In the genomic region with DNA sequence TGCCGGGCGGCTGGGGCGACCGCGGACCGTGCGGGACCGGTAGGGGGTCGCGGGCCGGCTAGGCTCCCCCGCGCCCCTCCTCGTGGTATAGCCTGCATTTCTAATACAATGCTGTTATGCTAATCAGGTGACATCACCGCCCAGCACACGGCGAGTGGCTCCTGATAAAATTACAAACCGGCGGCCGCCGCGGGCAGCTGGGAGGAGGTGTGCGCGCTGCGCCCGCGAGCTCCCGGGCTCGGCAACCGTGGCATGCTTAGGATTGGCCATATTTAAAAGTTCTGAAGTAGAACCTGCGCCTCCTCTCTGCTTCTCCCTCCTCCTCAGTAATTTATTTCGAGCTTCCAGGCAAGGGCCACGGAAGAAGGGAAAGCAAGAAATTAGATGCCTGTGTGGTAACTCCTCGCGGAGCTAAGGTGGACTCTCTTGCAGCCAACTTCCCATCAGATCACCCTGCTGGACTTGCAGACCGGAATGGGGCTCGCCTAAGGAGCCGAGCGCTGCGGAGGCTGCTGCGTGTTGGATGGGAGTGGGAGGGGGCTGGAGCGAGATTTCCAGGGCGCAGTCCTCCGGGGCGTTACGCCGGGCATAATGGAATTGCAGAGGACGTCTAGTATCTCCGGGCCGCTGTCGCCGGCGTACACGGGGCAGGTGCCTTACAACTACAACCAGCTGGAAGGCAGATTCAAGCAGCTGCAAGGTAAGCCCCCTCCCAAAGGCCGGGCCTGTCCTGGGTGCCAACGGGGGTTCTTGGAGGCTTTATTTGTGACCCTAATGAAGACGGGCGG, we compare ENCODE assay signal across 1 cellular context.
TF ChIP-seq lines count a peak whose summit lies in the region.

No MANE protein-coding gene starts in this region.

TF ChIP-seq in K562, 482 proteins besides CTCF, POLR2A, EP300 and RAD21 (continued from another document and continues in another):
- TF ChIP-seq RBFOX2 (IDR thresholded peaks at IDR 0.05; ENCODE audit: low read depth, low read length) (peak; percentile 94), NEUROD1 (IDR thresholded peaks at IDR 0.05; ENCODE audit: borderline replicate concordance, low read depth, low read length, partially characterized antibody) (no peak), FOSL1 (tag; conservative IDR thresholded peaks at IDR 0.05) (peak; percentile 50; the same call in 1 of the 2 replicates), ZBTB7A (IDR thresholded peaks at IDR 0.05; ENCODE audit: borderline replicate concordance, control insufficient read depth, low read depth, low read length) (peak; percentile 87; the same call in 1 of the 2 replicates), ZNF232 (CRISPR knock-in tag; IDR thresholded peaks at IDR 0.05) (no peak), MYBL2 (IDR thresholded peaks at IDR 0.05; ENCODE audit: low read depth) (no peak), MYBL2 (CRISPR knock-in tag; IDR thresholded peaks at IDR 0.05; ENCODE audit: borderline replicate concordance) (no peak), JUNB (CRISPR knock-in tag; conservative IDR thresholded peaks at IDR 0.05) (no peak), U2AF2 (optimal IDR thresholded peaks at IDR 0.05; ENCODE audit: low read depth, low read length) (no peak), ATF1 (CRISPR knock-in tag; IDR thresholded peaks at IDR 0.05) (no peak), ATF1 (tag; IDR thresholded peaks at IDR 0.05) (peak; percentile 78), ARNT (IDR thresholded peaks at IDR 0.05) (no peak), GTF2A2 (tag; IDR thresholded peaks at IDR 0.05) (no peak), SAP30 (IDR thresholded peaks at IDR 0.05; ENCODE audit: borderline replicate concordance, insufficient read depth, low read depth, low read length, poor library complexity, severe bottlenecking) (peak; percentile 47), BCOR (IDR thresholded peaks at IDR 0.05) (0 out of 2 replicates have a peak, but pooled peaks have one; percentile 33), HDGF (IDR thresholded peaks at IDR 0.05) (no peak), PCBP2 (IDR thresholded peaks at IDR 0.05; ENCODE audit: low read depth, low read length, poor library complexity, severe bottlenecking) (no peak), EZH2 (IDR thresholded peaks at IDR 0.05; ENCODE audit: borderline replicate concordance, low read depth, low read length) (no peak), TRIM24 (IDR thresholded peaks at IDR 0.05) (no peak; a peak in 1 of 4 replicates)
- TF ChIP-seq, protein P1, sequence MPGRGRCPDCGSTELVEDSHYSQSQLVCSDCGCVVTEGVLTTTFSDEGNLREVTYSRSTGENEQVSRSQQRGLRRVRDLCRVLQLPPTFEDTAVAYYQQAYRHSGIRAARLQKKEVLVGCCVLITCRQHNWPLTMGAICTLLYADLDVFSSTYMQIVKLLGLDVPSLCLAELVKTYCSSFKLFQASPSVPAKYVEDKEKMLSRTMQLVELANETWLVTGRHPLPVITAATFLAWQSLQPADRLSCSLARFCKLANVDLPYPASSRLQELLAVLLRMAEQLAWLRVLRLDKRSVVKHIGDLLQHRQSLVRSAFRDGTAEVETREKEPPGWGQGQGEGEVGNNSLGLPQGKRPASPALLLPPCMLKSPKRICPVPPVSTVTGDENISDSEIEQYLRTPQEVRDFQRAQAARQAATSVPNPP (IDR thresholded peaks at IDR 0.05; ENCODE audit: borderline replicate concordance, insufficient read depth, insufficient read length), result no peak
- TF ChIP-seq, protein P2, sequence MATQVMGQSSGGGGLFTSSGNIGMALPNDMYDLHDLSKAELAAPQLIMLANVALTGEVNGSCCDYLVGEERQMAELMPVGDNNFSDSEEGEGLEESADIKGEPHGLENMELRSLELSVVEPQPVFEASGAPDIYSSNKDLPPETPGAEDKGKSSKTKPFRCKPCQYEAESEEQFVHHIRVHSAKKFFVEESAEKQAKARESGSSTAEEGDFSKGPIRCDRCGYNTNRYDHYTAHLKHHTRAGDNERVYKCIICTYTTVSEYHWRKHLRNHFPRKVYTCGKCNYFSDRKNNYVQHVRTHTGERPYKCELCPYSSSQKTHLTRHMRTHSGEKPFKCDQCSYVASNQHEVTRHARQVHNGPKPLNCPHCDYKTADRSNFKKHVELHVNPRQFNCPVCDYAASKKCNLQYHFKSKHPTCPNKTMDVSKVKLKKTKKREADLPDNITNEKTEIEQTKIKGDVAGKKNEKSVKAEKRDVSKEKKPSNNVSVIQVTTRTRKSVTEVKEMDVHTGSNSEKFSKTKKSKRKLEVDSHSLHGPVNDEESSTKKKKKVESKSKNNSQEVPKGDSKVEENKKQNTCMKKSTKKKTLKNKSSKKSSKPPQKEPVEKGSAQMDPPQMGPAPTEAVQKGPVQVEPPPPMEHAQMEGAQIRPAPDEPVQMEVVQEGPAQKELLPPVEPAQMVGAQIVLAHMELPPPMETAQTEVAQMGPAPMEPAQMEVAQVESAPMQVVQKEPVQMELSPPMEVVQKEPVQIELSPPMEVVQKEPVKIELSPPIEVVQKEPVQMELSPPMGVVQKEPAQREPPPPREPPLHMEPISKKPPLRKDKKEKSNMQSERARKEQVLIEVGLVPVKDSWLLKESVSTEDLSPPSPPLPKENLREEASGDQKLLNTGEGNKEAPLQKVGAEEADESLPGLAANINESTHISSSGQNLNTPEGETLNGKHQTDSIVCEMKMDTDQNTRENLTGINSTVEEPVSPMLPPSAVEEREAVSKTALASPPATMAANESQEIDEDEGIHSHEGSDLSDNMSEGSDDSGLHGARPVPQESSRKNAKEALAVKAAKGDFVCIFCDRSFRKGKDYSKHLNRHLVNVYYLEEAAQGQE (CRISPR knock-in tag; IDR thresholded peaks at IDR 0.05; ENCODE audit: low read depth), result no peak
- TF ChIP-seq, protein P3, sequence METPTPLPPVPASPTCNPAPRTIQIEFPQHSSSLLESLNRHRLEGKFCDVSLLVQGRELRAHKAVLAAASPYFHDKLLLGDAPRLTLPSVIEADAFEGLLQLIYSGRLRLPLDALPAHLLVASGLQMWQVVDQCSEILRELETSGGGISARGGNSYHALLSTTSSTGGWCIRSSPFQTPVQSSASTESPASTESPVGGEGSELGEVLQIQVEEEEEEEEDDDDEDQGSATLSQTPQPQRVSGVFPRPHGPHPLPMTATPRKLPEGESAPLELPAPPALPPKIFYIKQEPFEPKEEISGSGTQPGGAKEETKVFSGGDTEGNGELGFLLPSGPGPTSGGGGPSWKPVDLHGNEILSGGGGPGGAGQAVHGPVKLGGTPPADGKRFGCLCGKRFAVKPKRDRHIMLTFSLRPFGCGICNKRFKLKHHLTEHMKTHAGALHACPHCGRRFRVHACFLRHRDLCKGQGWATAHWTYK (CRISPR knock-in tag; IDR thresholded peaks at IDR 0.05), result no peak
- TF ChIP-seq, protein P4, sequence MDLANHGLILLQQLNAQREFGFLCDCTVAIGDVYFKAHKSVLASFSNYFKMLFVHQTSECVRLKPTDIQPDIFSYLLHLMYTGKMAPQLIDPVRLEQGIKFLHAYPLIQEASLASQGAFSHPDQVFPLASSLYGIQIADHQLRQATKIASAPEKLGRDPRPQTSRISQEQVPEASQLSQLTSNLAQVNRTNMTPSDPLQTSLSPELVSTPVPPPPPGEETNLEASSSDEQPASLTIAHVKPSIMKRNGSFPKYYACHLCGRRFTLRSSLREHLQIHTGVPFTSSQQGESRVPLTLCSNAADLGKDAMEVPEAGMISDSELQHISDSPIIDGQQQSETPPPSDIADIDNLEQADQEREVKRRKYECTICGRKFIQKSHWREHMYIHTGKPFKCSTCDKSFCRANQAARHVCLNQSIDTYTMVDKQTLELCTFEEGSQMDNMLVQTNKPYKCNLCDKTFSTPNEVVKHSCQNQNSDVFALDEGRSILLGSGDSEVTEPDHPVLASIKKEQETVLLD (IDR thresholded peaks at IDR 0.05), result no peak
- TF ChIP-seq, protein P5, sequence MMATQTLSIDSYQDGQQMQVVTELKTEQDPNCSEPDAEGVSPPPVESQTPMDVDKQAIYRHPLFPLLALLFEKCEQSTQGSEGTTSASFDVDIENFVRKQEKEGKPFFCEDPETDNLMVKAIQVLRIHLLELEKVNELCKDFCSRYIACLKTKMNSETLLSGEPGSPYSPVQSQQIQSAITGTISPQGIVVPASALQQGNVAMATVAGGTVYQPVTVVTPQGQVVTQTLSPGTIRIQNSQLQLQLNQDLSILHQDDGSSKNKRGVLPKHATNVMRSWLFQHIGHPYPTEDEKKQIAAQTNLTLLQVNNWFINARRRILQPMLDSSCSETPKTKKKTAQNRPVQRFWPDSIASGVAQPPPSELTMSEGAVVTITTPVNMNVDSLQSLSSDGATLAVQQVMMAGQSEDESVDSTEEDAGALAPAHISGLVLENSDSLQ (IDR thresholded peaks at IDR 0.05), result no peak
- TF ChIP-seq, protein P6, sequence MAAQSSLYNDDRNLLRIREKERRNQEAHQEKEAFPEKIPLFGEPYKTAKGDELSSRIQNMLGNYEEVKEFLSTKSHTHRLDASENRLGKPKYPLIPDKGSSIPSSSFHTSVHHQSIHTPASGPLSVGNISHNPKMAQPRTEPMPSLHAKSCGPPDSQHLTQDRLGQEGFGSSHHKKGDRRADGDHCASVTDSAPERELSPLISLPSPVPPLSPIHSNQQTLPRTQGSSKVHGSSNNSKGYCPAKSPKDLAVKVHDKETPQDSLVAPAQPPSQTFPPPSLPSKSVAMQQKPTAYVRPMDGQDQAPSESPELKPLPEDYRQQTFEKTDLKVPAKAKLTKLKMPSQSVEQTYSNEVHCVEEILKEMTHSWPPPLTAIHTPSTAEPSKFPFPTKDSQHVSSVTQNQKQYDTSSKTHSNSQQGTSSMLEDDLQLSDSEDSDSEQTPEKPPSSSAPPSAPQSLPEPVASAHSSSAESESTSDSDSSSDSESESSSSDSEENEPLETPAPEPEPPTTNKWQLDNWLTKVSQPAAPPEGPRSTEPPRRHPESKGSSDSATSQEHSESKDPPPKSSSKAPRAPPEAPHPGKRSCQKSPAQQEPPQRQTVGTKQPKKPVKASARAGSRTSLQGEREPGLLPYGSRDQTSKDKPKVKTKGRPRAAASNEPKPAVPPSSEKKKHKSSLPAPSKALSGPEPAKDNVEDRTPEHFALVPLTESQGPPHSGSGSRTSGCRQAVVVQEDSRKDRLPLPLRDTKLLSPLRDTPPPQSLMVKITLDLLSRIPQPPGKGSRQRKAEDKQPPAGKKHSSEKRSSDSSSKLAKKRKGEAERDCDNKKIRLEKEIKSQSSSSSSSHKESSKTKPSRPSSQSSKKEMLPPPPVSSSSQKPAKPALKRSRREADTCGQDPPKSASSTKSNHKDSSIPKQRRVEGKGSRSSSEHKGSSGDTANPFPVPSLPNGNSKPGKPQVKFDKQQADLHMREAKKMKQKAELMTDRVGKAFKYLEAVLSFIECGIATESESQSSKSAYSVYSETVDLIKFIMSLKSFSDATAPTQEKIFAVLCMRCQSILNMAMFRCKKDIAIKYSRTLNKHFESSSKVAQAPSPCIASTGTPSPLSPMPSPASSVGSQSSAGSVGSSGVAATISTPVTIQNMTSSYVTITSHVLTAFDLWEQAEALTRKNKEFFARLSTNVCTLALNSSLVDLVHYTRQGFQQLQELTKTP (IDR thresholded peaks at IDR 0.05; ENCODE audit: low read depth in 1 of 2, partially characterized antibody in 2 of 2), result peak in 1 of 2 experiments; percentile 53
- TF ChIP-seq, protein P7, sequence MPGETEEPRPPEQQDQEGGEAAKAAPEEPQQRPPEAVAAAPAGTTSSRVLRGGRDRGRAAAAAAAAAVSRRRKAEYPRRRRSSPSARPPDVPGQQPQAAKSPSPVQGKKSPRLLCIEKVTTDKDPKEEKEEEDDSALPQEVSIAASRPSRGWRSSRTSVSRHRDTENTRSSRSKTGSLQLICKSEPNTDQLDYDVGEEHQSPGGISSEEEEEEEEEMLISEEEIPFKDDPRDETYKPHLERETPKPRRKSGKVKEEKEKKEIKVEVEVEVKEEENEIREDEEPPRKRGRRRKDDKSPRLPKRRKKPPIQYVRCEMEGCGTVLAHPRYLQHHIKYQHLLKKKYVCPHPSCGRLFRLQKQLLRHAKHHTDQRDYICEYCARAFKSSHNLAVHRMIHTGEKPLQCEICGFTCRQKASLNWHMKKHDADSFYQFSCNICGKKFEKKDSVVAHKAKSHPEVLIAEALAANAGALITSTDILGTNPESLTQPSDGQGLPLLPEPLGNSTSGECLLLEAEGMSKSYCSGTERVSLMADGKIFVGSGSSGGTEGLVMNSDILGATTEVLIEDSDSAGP (CRISPR knock-in tag; IDR thresholded peaks at IDR 0.05), result no peak
- TF ChIP-seq, protein P8, sequence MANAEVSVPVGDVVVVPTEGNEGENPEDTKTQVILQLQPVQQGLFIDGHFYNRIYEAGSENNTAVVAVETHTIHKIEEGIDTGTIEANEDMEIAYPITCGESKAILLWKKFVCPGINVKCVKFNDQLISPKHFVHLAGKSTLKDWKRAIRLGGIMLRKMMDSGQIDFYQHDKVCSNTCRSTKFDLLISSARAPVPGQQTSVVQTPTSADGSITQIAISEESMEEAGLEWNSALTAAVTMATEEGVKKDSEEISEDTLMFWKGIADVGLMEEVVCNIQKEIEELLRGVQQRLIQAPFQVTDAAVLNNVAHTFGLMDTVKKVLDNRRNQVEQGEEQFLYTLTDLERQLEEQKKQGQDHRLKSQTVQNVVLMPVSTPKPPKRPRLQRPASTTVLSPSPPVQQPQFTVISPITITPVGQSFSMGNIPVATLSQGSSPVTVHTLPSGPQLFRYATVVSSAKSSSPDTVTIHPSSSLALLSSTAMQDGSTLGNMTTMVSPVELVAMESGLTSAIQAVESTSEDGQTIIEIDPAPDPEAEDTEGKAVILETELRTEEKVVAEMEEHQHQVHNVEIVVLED (CRISPR knock-in tag; IDR thresholded peaks at IDR 0.05), result no peak
- TF ChIP-seq, protein P9, sequence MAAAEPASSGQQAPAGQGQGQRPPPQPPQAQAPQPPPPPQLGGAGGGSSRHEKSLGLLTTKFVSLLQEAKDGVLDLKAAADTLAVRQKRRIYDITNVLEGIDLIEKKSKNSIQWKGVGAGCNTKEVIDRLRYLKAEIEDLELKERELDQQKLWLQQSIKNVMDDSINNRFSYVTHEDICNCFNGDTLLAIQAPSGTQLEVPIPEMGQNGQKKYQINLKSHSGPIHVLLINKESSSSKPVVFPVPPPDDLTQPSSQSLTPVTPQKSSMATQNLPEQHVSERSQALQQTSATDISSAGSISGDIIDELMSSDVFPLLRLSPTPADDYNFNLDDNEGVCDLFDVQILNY (CRISPR knock-in tag; IDR thresholded peaks at IDR 0.05), result no peak
- TF ChIP-seq, protein P10, sequence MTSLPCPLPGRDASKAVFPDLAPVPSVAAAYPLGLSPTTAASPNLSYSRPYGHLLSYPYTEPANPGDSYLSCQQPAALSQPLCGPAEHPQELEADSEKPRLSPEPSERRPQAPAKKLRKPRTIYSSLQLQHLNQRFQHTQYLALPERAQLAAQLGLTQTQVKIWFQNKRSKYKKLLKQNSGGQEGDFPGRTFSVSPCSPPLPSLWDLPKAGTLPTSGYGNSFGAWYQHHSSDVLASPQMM (CRISPR knock-in tag; IDR thresholded peaks at IDR 0.05), result no peak
